11 cellular contexts compared by ENCODE assay signal in genomic region chr1:2248127-2248826, GRCh38. TPM values are rescaled to one million over a fixed set of nuclear protein-coding genes. Genes with fewer than 3 reads are reported as not detected.
A peak's percentile ranks its signal among the peaks of the same experiment; 100 is the strongest.
DNase-seq lines count a peak whose midpoint lies in the region; ATAC-seq, FAIRE-seq and TF ChIP-seq lines count a peak whose summit lies in the region.
"Had no signal": no experiment of that assay in that cellular context is flagged by ENCODE, and none has a peak within 500 bp of the region (broad histone marks: within the 10 kb centered on the region; RNA-seq: fewer than 3 reads in every experiment).

No MANE protein-coding gene starts in this region.

- H3K4me3 ChIP-seq in GM23248: no peak overlapping the region
- no peak overlapping the region for H3K4me3 ChIP-seq in K562
- H3K4me3 ChIP-seq in prostate gland: peak overlapping the region in 1 of 2 donors; percentile 13
- no peak overlapping the region for H3K4me3 ChIP-seq in osteoblast (ENCODE audit: insufficient read depth, low read length)

- 70 to 74% methylated on average over 21 of the region's 21 CpGs for WGBS in GM23248 (ENCODE audit: low coverage in 1 of 2, low lambda C conversion rate in 2 of 2, missing lambda C conversion rate in 2 of 2), 2 experiments
- WGBS in K562 (ENCODE audit: insufficient coverage, low coverage, missing lambda C conversion rate): 91% methylated on average over 21 of the region's 21 CpGs
- 43% methylated on average over 21 of the region's 21 CpGs for WGBS in prostate gland

- H3K36me3 ChIP-seq in GM23248 (ENCODE audit: low read depth) (no peaks in the 10 kb centered on the region; the same call in 1 of the 2 replicates), K562 (ENCODE audit: control insufficient read depth, insufficient read depth, low read length) (peaks cover 12% of the 10 kb centered on the region; the same call in 1 of the 3 replicates), prostate gland (no peaks in the 10 kb centered on the region), osteoblast (ENCODE audit: insufficient read depth, low read length) (peaks cover 3% of the 10 kb centered on the region)

- no peak for TF ChIP-seq POLR2A in K562 (conservative IDR thresholded peaks at IDR 0.05)
- TF ChIP-seq POLR2A in prostate gland (IDR thresholded peaks at IDR 0.05): no peak

- H3K27ac ChIP-seq in GM23248: peak overlapping the region; percentile 83; the same call in 1 of the 2 replicates
- no peak overlapping the region for H3K27ac ChIP-seq in K562 (ENCODE audit: extremely low read depth, low read depth, low read length)
- peak overlapping the region; percentile 82 to 95 for H3K27ac ChIP-seq in prostate gland
- no peak overlapping the region for H3K27ac ChIP-seq in osteoblast (ENCODE audit: low read depth, low read length)

- TF ChIP-seq CTCF in K562 (IDR thresholded peaks at IDR 0.05 in 2 of 3, conservative IDR thresholded peaks at IDR 0.05 in 1 of 3; ENCODE audit: insufficient read depth in 2 of 3, low read depth in 1 of 3, low read length in 3 of 3) (no peak), prostate gland (IDR thresholded peaks at IDR 0.05) (no peak), osteoblast (IDR thresholded peaks at IDR 0.05; ENCODE audit: extremely low read depth, low read depth, low read length) (no peak)

- POLR2A ChIA-PET in K562 (lab: Yijun Ruan, JAX): interaction anchor here (1.5 kb wide), 1 partner anchor 17 kb away, joined by 8 read pairs; no protein-coding TSS in a partner anchor

- H3K4me3 Mint-ChIP-seq in immature natural killer cell: peak overlapping the region in 2 of 5 donors; percentile 6 to 42

- H3K27ac Mint-ChIP-seq in immature natural killer cell: peak overlapping the region in 4 of 6 donors; percentile 16 to 75 (median 52)

- ATAC-seq in K562 (no peak), HG02798 (IDR thresholded peaks at IDR 0.05; ENCODE audit: poor library complexity, unreplicated experiment) (no peak)

- H3K4me1 ChIP-seq in GM23248 (ENCODE audit: insufficient read depth): peaks cover 49% of the 10 kb centered on the region
- H3K4me1 ChIP-seq in K562 (replicated peaks in 1 of 2; ENCODE audit: control insufficient read depth in 2 of 2, insufficient read depth in 2 of 2, low read length in 2 of 2): peaks cover 0 to 52% of the 10 kb centered on the region in 2 experiments; a peak in 2 of 5 replicates
- H3K4me1 ChIP-seq in prostate gland (replicated peaks): peaks cover 57% of the 10 kb centered on the region
- peaks cover 21% of the 10 kb centered on the region for H3K4me1 ChIP-seq in osteoblast (ENCODE audit: insufficient read depth, low read length)

- H3K36me3 Mint-ChIP-seq in immature natural killer cell: peaks cover 0 to 8% (median 2%) of the 10 kb centered on the region in 3 donors

- peaks cover 26% of the 10 kb centered on the region for H3F3A ChIP-seq in GM23248 (ENCODE audit: insufficient read depth)

- BruUV-seq in K562 (replicated peaks; lab: Mats Ljungman, UMichigan): no TSS peak

- peaks cover 8% of the 10 kb centered on the region for H3K9me1 ChIP-seq in K562 (ENCODE audit: control insufficient read depth, insufficient read depth, low read length)

- H3K79me2 ChIP-seq in GM23248 (ENCODE audit: insufficient read depth) (peaks cover 100% of the 10 kb centered on the region), K562 (ENCODE audit: control insufficient read depth, insufficient read depth, low read length) (peaks cover 93% of the 10 kb centered on the region), osteoblast (ENCODE audit: insufficient read depth, low read length) (peaks cover 99% of the 10 kb centered on the region)

- TF ChIP-seq EP300 in K562 (IDR thresholded peaks at IDR 0.05; ENCODE audit: low read length): no peak

- H2AFZ ChIP-seq in GM23248 (no peak overlapping the region), K562 (ENCODE audit: low read depth, low read length) (no peak overlapping the region), osteoblast (ENCODE audit: low read length) (no peak overlapping the region)

- no peak for DNase-seq in GM23248
- DNase-seq in K562 (ENCODE audit: extremely low read depth in 1 of 4, low spot score in 3 of 4): no peak
- no peak for DNase-seq in immature natural killer cell
- peak; percentile 81 for DNase-seq in prostate gland (ENCODE audit: low spot score)
- no peak for DNase-seq in NCI-H446 treated with DMSO at 0.1 percent for 48 hours (lab: John Stamatoyannopoulos, UW)
- no peak for DNase-seq in inferior parietal cortex (ENCODE audit: extremely low spot score)
- no peak for DNase-seq in osteoblast (ENCODE audit: insufficient read length, low spot score, missing footprints)
- DNase-seq: NCI-H1694 had no signal

- in situ Hi-C loops in GM23248 (cut with MboI): no loop called here
- in situ Hi-C loops in K562 (cut with MboI): loop anchor here (5.0 kb wide), 1 partner anchor 49 kb away; no protein-coding TSS in a partner anchor

- CTCF ChIA-PET in K562 (lab: Yijun Ruan, JAX; ENCODE audit: low intra/inter-chr PET ratio): no interaction called here

- H3K4me1 Mint-ChIP-seq in immature natural killer cell: peaks cover 47 to 51% of the 10 kb centered on the region in 2 donors

- H3K9me3 Mint-ChIP-seq in immature natural killer cell: no peaks in the 10 kb centered on the region

- intact Hi-C loops in K562 (cut with micrococcal nuclease) (no loop called here), prostate gland (cut with DNase I) (no loop called here)

- no peaks in the 10 kb centered on the region for H3K27me3 ChIP-seq in GM23248 (replicated peaks; ENCODE audit: insufficient read depth)
- H3K27me3 ChIP-seq in K562 (ENCODE audit: control insufficient read depth in 2 of 2, insufficient read depth in 2 of 2, low read length in 2 of 2): no peaks in the 10 kb centered on the region
- no peaks in the 10 kb centered on the region for H3K27me3 ChIP-seq in prostate gland (replicated peaks; ENCODE audit: insufficient read depth)
- H3K27me3 ChIP-seq in osteoblast (ENCODE audit: insufficient read depth, low read length): no peaks in the 10 kb centered on the region

- H3K9ac ChIP-seq in GM23248 (no peak overlapping the region; the same call in 1 of the 2 replicates), K562 (ENCODE audit: insufficient read depth in 1 of 2, low read depth in 2 of 2, low read length in 2 of 2) (peak overlapping the region in 1 of 2 experiments; percentile 82; a peak in 2 of 4 replicates)

- no peak for TF ChIP-seq RAD21 in K562 (CRISPR knock-in tag; conservative IDR thresholded peaks at IDR 0.05 in 1 of 2, IDR thresholded peaks at IDR 0.05 in 1 of 2)

- H4K20me1 ChIP-seq in GM23248 (ENCODE audit: insufficient read depth) (peaks cover 27% of the 10 kb centered on the region), K562 (replicated peaks; ENCODE audit: control insufficient read depth, insufficient read depth, low read length) (peaks cover 25% of the 10 kb centered on the region), osteoblast (ENCODE audit: insufficient read depth, low read length) (peaks cover 83% of the 10 kb centered on the region)

- H3K27me3 Mint-ChIP-seq in immature natural killer cell (ENCODE audit: low read depth in 3 of 3): peaks cover 0 to 62% (median 45%) of the 10 kb centered on the region in 3 donors

- H3K9me2 ChIP-seq in GM23248 (ENCODE audit: insufficient read depth): no peaks in the 10 kb centered on the region

- H3K9me3 ChIP-seq in GM23248 (ENCODE audit: low read depth) (no peaks in the 10 kb centered on the region), K562 (replicated peaks; ENCODE audit: control insufficient read depth, insufficient read depth, low read depth, low read length) (no peaks in the 10 kb centered on the region), prostate gland (no peaks in the 10 kb centered on the region), osteoblast (ENCODE audit: low read depth, low read length) (no peaks in the 10 kb centered on the region)

- no peak for FAIRE-seq in K562 (lab: Jason Lieb, UNC)
- FAIRE-seq: H54, RCC 7860 had no signal

- H3K4me2 ChIP-seq in GM23248 (ENCODE audit: unreplicated experiment) (no peak overlapping the region), K562 (ENCODE audit: insufficient read depth, low read length) (no peak overlapping the region), osteoblast (ENCODE audit: insufficient read depth, low read length) (no peak overlapping the region)

RNA-seq across cellular contexts. Expression of gene SKI, which starts 20.2 kb away (rescaled TPM):
- 23.1 and 26.8 TPM in 2 replicates for total RNA-seq in GM23248 (2014; rRNA removed; shearing (Covaris generic))
- polyA plus RNA-seq in GM23248 (2016; fragmentation: Nextera tagmentation; extraction: Ambion mirVana): 3.8 and 4.0 TPM in 2 replicates
- 25.0 and 40.0 TPM in 2 replicates for total RNA-seq in K562 (2011; cell fraction: chromatin; rRNA removed; ENCODE audit: low replicate concordance)
- 28.2 and 34.2 TPM in 2 replicates for total RNA-seq in K562 (2011; cell fraction: nucleolus; rRNA removed)
- total RNA-seq in K562 (2011; cell fraction: nucleoplasm; rRNA removed): 21.0 and 24.4 TPM in 2 replicates
- 10.8 and 16.6 TPM in 2 replicates for total RNA-seq in K562 (2014; rRNA removed)
- total RNA-seq in K562 (2014; rRNA removed; fragmentation: Illumina TruSeq; extraction: Trizol): 2.8 and 3.2 TPM in 2 replicates
- 4.6 and 5.6 TPM in 2 replicates for total RNA-seq in K562 (2015; rRNA removed; fragmentation: Illumina TruSeq; extraction: Trizol)
- 55.4 and 60.5 TPM in 2 replicates for total RNA-seq in K562 (2021)
- 3.1 and 4.6 TPM in 2 replicates for polyA plus RNA-seq in K562 (2011; rRNA removed)
- polyA plus RNA-seq in K562 (2011; cell fraction: cytosol; rRNA removed): 3.6 and 6.1 TPM in 2 replicates
- 8.6 and 16.4 TPM in 2 replicates for polyA plus RNA-seq in K562 (2011; cell fraction: nucleus; rRNA removed)
- 13.2 and 13.6 TPM in 2 replicates for polyA plus RNA-seq in K562 (2012)
- 15.8 and 21.4 TPM in 2 replicates for polyA plus RNA-seq in K562 (2014; fragmentation: Illumina TruSeq; extraction: Trizol)
- under 1 TPM; 0.10 to 0.39 TPM for polyA plus RNA-seq in K562 (2014; fragmentation: Nextera tagmentation; extraction: Ambion mirVana)
- polyA plus RNA-seq in K562 (2014; rRNA removed): 16.4 and 17.0 TPM in 2 replicates
- polyA minus RNA-seq in K562 (2011; rRNA and poly(A)+ RNA removed): 2.7 and 4.6 TPM in 2 replicates
- 20.6 and 21.9 TPM in 2 replicates for polyA minus RNA-seq in K562 (2011; cell fraction: cytosol; rRNA and poly(A)+ RNA removed)
- 8.6 and 10.9 TPM in 2 replicates for polyA minus RNA-seq in K562 (2011; cell fraction: nucleus; rRNA and poly(A)+ RNA removed)
- 1 to 10 TPM in 1 of 3 donors, under 1 TPM in 1, not detected in 1; 0.87 to 1.0 TPM for polyA plus RNA-seq in immature natural killer cell
- 100 to 1,000 TPM in 1 of 2 donors, 10 to 100 TPM in 1; 46.2 to 114 TPM for total RNA-seq in prostate gland
- 48.9 TPM in 2 replicates for total RNA-seq in osteoblast

RNA-seq across cellular contexts. Expression of gene FAAP20, which starts 53.7 kb away (rescaled TPM):
- 33.4 and 34.5 TPM in 2 replicates for total RNA-seq in GM23248 (2014; rRNA removed; shearing (Covaris generic))
- 122 and 127 TPM in 2 replicates for polyA plus RNA-seq in GM23248 (2016; fragmentation: Nextera tagmentation; extraction: Ambion mirVana)
- total RNA-seq in K562 (2011; cell fraction: chromatin; rRNA removed; ENCODE audit: low replicate concordance): 32.5 and 87.9 TPM in 2 replicates
- total RNA-seq in K562 (2011; cell fraction: nucleolus; rRNA removed): 57.6 and 57.7 TPM in 2 replicates
- 37.4 and 38.2 TPM in 2 replicates for total RNA-seq in K562 (2011; cell fraction: nucleoplasm; rRNA removed)
- total RNA-seq in K562 (2014; rRNA removed): 74.4 and 79.5 TPM in 2 replicates
- total RNA-seq in K562 (2014; rRNA removed; fragmentation: Illumina TruSeq; extraction: Trizol): 4.5 and 5.2 TPM in 2 replicates
- 13.7 and 15.9 TPM in 2 replicates for total RNA-seq in K562 (2015; rRNA removed; fragmentation: Illumina TruSeq; extraction: Trizol)
- total RNA-seq in K562 (2021): 142 TPM in 2 replicates
- 9.9 and 13.5 TPM in 2 replicates for polyA plus RNA-seq in K562 (2011; rRNA removed)
- polyA plus RNA-seq in K562 (2011; cell fraction: cytosol; rRNA removed): 19.5 and 92.5 TPM in 2 replicates
- polyA plus RNA-seq in K562 (2011; cell fraction: nucleus; rRNA removed): 23.2 and 44.5 TPM in 2 replicates
- 74.5 and 114 TPM in 2 replicates for polyA plus RNA-seq in K562 (2012)
- polyA plus RNA-seq in K562 (2014; fragmentation: Illumina TruSeq; extraction: Trizol): 8.4 and 22.6 TPM in 2 replicates
- 1 to 10 TPM in 1 of 2 experiments, under 1 TPM in 1; 0.58 to 1.0 TPM for polyA plus RNA-seq in K562 (2014; fragmentation: Nextera tagmentation; extraction: Ambion mirVana)
- 143 and 153 TPM in 2 replicates for polyA plus RNA-seq in K562 (2014; rRNA removed)
- 3.3 and 3.9 TPM in 2 replicates for polyA minus RNA-seq in K562 (2011; rRNA and poly(A)+ RNA removed)
- polyA minus RNA-seq in K562 (2011; cell fraction: cytosol; rRNA and poly(A)+ RNA removed): 16.1 and 25.8 TPM in 2 replicates
- 10.0 and 14.0 TPM in 2 replicates for polyA minus RNA-seq in K562 (2011; cell fraction: nucleus; rRNA and poly(A)+ RNA removed)
- 10 to 100 TPM; 56.7 to 99.6 (median 79.2) TPM for polyA plus RNA-seq in immature natural killer cell
- 10 to 100 TPM; 55.9 to 70.4 TPM for total RNA-seq in prostate gland
- total RNA-seq in osteoblast: 18.6 and 25.3 TPM in 2 replicates

Comparison
In these comparisons a context has a peak if more than half of its experiments do, and no peak if none do; other contexts are left out.
1. H3K27ac ChIP-seq: peak in GM23248 (single experiment) and prostate gland (2 of 2); none in K562 (single experiment) and osteoblast (single experiment).